ENCODE assay signal across 31 cellular contexts in the genomic region with DNA sequence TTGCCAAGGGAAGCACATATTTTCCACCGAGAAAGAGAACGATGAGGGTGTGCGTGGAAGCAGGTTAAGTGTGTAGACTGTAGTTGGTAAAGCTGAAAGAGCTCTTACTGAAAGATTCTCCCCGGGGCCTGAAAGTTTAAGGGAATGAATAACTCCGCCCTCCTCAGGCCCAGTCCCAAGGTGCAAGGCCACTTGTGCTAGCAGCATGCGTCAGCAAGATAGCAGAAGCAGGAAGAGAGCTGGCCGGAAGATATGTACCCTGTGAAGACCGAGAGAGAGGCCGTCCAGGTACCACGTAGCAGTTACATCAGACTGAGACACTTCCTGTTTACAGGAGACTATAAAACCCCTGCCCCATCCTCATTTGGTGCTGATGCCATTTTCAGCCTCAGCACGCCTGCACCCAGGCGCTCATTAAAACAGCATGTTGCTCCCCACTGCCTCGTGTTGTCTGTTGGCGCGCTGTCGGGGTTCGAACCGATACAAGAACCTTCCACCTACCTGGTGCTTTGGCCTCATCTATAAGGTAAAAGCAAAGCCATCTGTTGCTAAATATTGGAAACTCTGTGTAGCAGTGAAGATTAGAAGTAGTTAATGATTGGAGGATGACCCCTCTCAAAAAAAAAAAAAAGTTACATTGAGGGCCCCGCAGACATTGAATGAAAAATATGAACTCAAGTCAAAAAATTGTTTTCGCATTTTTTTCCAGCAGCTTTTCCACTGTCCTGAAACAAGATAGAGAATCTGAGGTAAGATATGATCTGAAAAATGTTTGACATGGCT. TPM values are rescaled to one million over a fixed set of nuclear protein-coding genes. Genes with fewer than 3 reads are reported as not detected.
DNase-seq lines count a peak whose midpoint lies in the region; ATAC-seq and TF ChIP-seq lines count a peak whose summit lies in the region.
"Had no signal": no experiment of that assay in that cellular context is flagged by ENCODE, and none has a peak within 500 bp of the region (broad histone marks: within the 10 kb centered on the region; RNA-seq: fewer than 3 reads in every experiment).

No MANE protein-coding gene starts in this region.

- intact Hi-C loops in esophagus squamous epithelium (cut with DNase I): no loop called here

- H3K27me3 Mint-ChIP-seq in CD8-positive, alpha-beta memory T cell: peaks cover 11 to 65% of the 10 kb centered on the region in 2 donors
- peaks cover 2% of the 10 kb centered on the region for H3K27me3 Mint-ChIP-seq in neural crest cell (ENCODE audit: low read depth)

- no peak overlapping the region for H3K27ac Mint-ChIP-seq in CD8-positive, alpha-beta memory T cell
- peak overlapping the region; percentile 70 for H3K27ac Mint-ChIP-seq in neural crest cell (ENCODE audit: unreplicated experiment)
- H3K27ac Mint-ChIP-seq: activated CD4-positive, alpha-beta T cell treated with anti-CD3 and anti-CD28 coated beads, Interleukin-2, amount 10 ng/mL, durations not matched to agents 24 days and 14 days; activated naive CD8-positive, alpha-beta T cell treated with anti-CD3 and anti-CD28 coated beads for 36 hours; activated T-cell treated with anti-CD3 and anti-CD28 coated beads, Interleukin-2, amount 50 U/mL, for 24 hours; CD4-positive, alpha-beta T cell had no signal

- ATAC-seq in GM18907 (IDR thresholded peaks at IDR 0.05; ENCODE audit: unreplicated experiment): no peak
- ATAC-seq in activated CD4-positive, CD25-positive, alpha-beta regulatory T cell treated with anti-CD3 and anti-CD28 coated beads, Interleukin-2, amount 50 U/mL, for 24 hours: no peak
- ATAC-seq: left colon; Panc1; right cardiac atrium; stimulated activated naive CD8-positive, alpha-beta T cell treated with anti-CD3 and anti-CD28 coated beads, Interleukin-15, Interleukin-2, amounts not matched to agents 100 U/mL and 50 U/mL, for 24 hours had no signal

- no peak overlapping the region for H3K4me3 Mint-ChIP-seq in CD8-positive, alpha-beta memory T cell
- no peak overlapping the region for H3K4me3 Mint-ChIP-seq in neural crest cell
- H3K4me3 Mint-ChIP-seq: activated CD4-positive, alpha-beta T cell treated with anti-CD3 and anti-CD28 coated beads, Interleukin-2, amount 10 ng/mL, durations not matched to agents 24 days and 14 days; activated naive CD8-positive, alpha-beta T cell treated with anti-CD3 and anti-CD28 coated beads for 36 hours; activated T-cell treated with anti-CD3 and anti-CD28 coated beads, Interleukin-2, amount 50 U/mL, for 24 hours; CD4-positive, alpha-beta T cell had no signal

- H3K4me1 ChIP-seq in CD8-positive, alpha-beta memory T cell (ENCODE audit: insufficient read depth, low read length): no peaks in the 10 kb centered on the region
- peaks cover 0 to 44% (median 19%) of the 10 kb centered on the region in 3 donors for H3K4me1 ChIP-seq in esophagus squamous epithelium
- H3K4me1 ChIP-seq: spleen, uterus had no signal

- H3K36me3 ChIP-seq in CD8-positive, alpha-beta memory T cell (ENCODE audit: insufficient read depth, low read length): no peaks in the 10 kb centered on the region
- no peaks in the 10 kb centered on the region for H3K36me3 ChIP-seq in esophagus squamous epithelium
- H3K36me3 ChIP-seq: heart right ventricle, spleen, uterus, WERI-Rb-1 had no signal

- H3K36me3 Mint-ChIP-seq in CD8-positive, alpha-beta memory T cell: no peaks in the 10 kb centered on the region
- no peaks in the 10 kb centered on the region for H3K36me3 Mint-ChIP-seq in neural crest cell (ENCODE audit: low read depth)
- H3K36me3 Mint-ChIP-seq: activated naive CD8-positive, alpha-beta T cell treated with anti-CD3 and anti-CD28 coated beads for 36 hours had no signal

- WGBS in esophagus squamous epithelium, 2 donors: 85 to 95% methylated on average over 16 to 18 of the region's 20 CpGs

- CTCF ChIA-PET in CD8-positive, alpha-beta memory T cell (lab: Charles Lee): no interaction called here

- TF ChIP-seq CTCF in esophagus squamous epithelium (IDR thresholded peaks at IDR 0.05) (no peak), neural crest cell (conservative IDR thresholded peaks at IDR 0.05) (no peak)

- TF ChIP-seq POLR2A in esophagus squamous epithelium (IDR thresholded peaks at IDR 0.05): no peak

- H3K9me3 ChIP-seq in CD8-positive, alpha-beta memory T cell (ENCODE audit: low read length): no peaks in the 10 kb centered on the region
- H3K9me3 ChIP-seq in esophagus squamous epithelium: no peaks in the 10 kb centered on the region
- H3K9me3 ChIP-seq: heart right ventricle, spleen, uterus had no signal

- no peaks in the 10 kb centered on the region for H3K9me3 Mint-ChIP-seq in CD8-positive, alpha-beta memory T cell
- no peaks in the 10 kb centered on the region for H3K9me3 Mint-ChIP-seq in neural crest cell
- H3K9me3 Mint-ChIP-seq: activated CD4-positive, alpha-beta T cell treated with anti-CD3 and anti-CD28 coated beads, Interleukin-2, amount 10 ng/mL, durations not matched to agents 24 days and 14 days; activated naive CD8-positive, alpha-beta T cell treated with anti-CD3 and anti-CD28 coated beads for 36 hours; activated T-cell treated with anti-CD3 and anti-CD28 coated beads, Interleukin-2, amount 50 U/mL, for 24 hours; CD4-positive, alpha-beta T cell had no signal

- H3K4me1 Mint-ChIP-seq in CD8-positive, alpha-beta memory T cell: no peaks in the 10 kb centered on the region
- no peaks in the 10 kb centered on the region for H3K4me1 Mint-ChIP-seq in neural crest cell
- H3K4me1 Mint-ChIP-seq: activated CD4-positive, alpha-beta T cell treated with anti-CD3 and anti-CD28 coated beads, Interleukin-2, amount 10 ng/mL, durations not matched to agents 24 days and 14 days; activated naive CD8-positive, alpha-beta T cell treated with anti-CD3 and anti-CD28 coated beads for 36 hours had no signal

- POLR2A ChIA-PET in CD8-positive, alpha-beta memory T cell (lab: Charles Lee): no interaction called here

- no peak for DNase-seq in CD8-positive, alpha-beta memory T cell
- DNase-seq in RPMI8226: peak; percentile 52
- DNase-seq in esophagus squamous epithelium (lab: John Stamatoyannopoulos, UW): no peak
- DNase-seq in neural crest cell (ENCODE audit: low read depth, low spot score): no peak
- DNase-seq in foreskin melanocyte: no peak
- no peak for DNase-seq in DMS79 (lab: John Stamatoyannopoulos, UW)
- DNase-seq: activated CD4-positive, alpha-beta T cell treated with anti-CD3 and anti-CD28 coated beads, Interleukin-2, amount 10 ng/mL, durations not matched to agents 24 days and 14 days; activated gamma-delta T cell; activated naive CD8-positive, alpha-beta T cell treated with anti-CD3 and anti-CD28 coated beads for 36 hours; activated T-cell treated with anti-CD3 and anti-CD28 coated beads, Interleukin-2, amount 50 U/mL, for 24 hours; caudate nucleus; CD4-positive, alpha-beta T cell; cortex of kidney; effector memory CD4-positive, alpha-beta T cell; erythroblast; heart right ventricle; NCI-H1436 treated with DMSO at 0.1 percent for 48 hours; NCI-H2081 treated with DMSO at 0.1 percent for 48 hours; NCI-H226; NCI-H69; right cardiac atrium; SHP77 treated with DMSO at 0.1 percent for 48 hours; spleen; stimulated activated CD4-positive, alpha-beta T cell treated with anti-CD3 and anti-CD28 coated beads, Interleukin-2, amount 100 ng/mL, for 24 hours; stimulated activated naive CD8-positive, alpha-beta T cell treated with anti-CD3 and anti-CD28 coated beads, Interleukin-15, Interleukin-2, amounts not matched to agents 100 U/mL and 50 U/mL, for 24 hours; uterus; WERI-Rb-1 had no signal

- no peak overlapping the region for H3K4me3 ChIP-seq in CD8-positive, alpha-beta memory T cell (ENCODE audit: low read length)
- H3K4me3 ChIP-seq in esophagus squamous epithelium: no peak overlapping the region
- H3K4me3 ChIP-seq: heart right ventricle, spleen, uterus had no signal

- peak overlapping the region; percentile 68 for H3K27ac ChIP-seq in CD8-positive, alpha-beta memory T cell (ENCODE audit: low read depth, low read length)
- peak overlapping the region in 3 of 4 donors; percentile 72 to 90 (median 88) for H3K27ac ChIP-seq in esophagus squamous epithelium
- H3K27ac ChIP-seq: spleen, uterus, WERI-Rb-1 had no signal

- no peaks in the 10 kb centered on the region for H3K27me3 ChIP-seq in CD8-positive, alpha-beta memory T cell (ENCODE audit: insufficient read depth, low read length, poor library complexity, severe bottlenecking)
- H3K27me3 ChIP-seq in esophagus squamous epithelium: no peaks in the 10 kb centered on the region
- H3K27me3 ChIP-seq: uterus had no signal

RNA-seq across cellular contexts. Expression of gene FAM135A, which starts 18.6 kb away (rescaled TPM):
- total RNA-seq in CD8-positive, alpha-beta memory T cell: 1 to 10 TPM; 5.7 to 5.8 TPM
- polyA plus RNA-seq in CD8-positive, alpha-beta memory T cell: 3.0 TPM
- 100 to 1,000 TPM in 3 of 4 donors, 10 to 100 TPM in 1; 81.4 to 142 (median 120) TPM for total RNA-seq in esophagus squamous epithelium
- 30.9 and 32.1 TPM in 2 replicates for total RNA-seq in neural crest cell
